ENCODE assay signal across 8 cellular contexts in genomic region chr9:34899535-34900158, GRCh38. TPM values are rescaled to one million over a fixed set of nuclear protein-coding genes. Genes with fewer than 3 reads are reported as not detected.
DNase-seq lines count a peak whose midpoint lies in the region; ATAC-seq and TF ChIP-seq lines count a peak whose summit lies in the region.

No MANE protein-coding gene starts in this region.

- no peaks in the 10 kb centered on the region for H3F3A ChIP-seq in PC-3 (ENCODE audit: low read length, unreplicated experiment)

- TF ChIP-seq POLR2A in esophagus squamous epithelium (IDR thresholded peaks at IDR 0.05) = no peak

- BruUV-seq in PC-3 (replicated peaks; lab: Mats Ljungman, UMichigan) = no TSS peak

- peak; percentile 91 for TF ChIP-seq RAD21 in Ishikawa (IDR thresholded peaks at IDR 0.05; ENCODE audit: low read depth)

- H3K4me2 ChIP-seq in PC-3 (ENCODE audit: low read length) = no peak overlapping the region

- no peaks in the 10 kb centered on the region for H3K9me2 ChIP-seq in PC-3 (replicated peaks; ENCODE audit: low read length)

- no peak for TF ChIP-seq EP300 in Ishikawa (IDR thresholded peaks at IDR 0.05; ENCODE audit: borderline replicate concordance)

- H3K27ac ChIP-seq in CD8-positive, alpha-beta T cell (ENCODE audit: low read depth, low read length) = no peak overlapping the region
- H3K27ac ChIP-seq in PC-3 (ENCODE audit: low read length) (no peak overlapping the region), esophagus squamous epithelium (no peak overlapping the region)

- intact Hi-C loops in CD8-positive, alpha-beta T cell (cut with DNase I, micrococcal nuclease) = loop anchor here (1.0 to 5.0 kb wide), 9 partner anchors 58 to 653 kb away; partner anchors contain the start of genes PIGO (in 2 of the 2), DNAJB5 (in 1 of the 2) and PHF24 (in 1 of the 2)
- intact Hi-C loops in PC-3 (cut with micrococcal nuclease) = loop anchor here (1.0 to 2.0 kb wide), 2 partner anchors 152 to 197 kb away; partner anchors contain the start of gene PIGO
- intact Hi-C loops in esophagus squamous epithelium (cut with DNase I) = loop anchor here (5.0 to 10.0 kb wide), 2 partner anchors 88 to 195 kb away; partner anchors contain the start of genes DNAJB5 and PIGO
- intact Hi-C loops in natural killer cell (cut with micrococcal nuclease) = loop anchor here (1.0 to 10.0 kb wide), 5 partner anchors 86 to 655 kb away; partner anchors contain the start of gene PIGO

- H3K9me3 ChIP-seq in CD8-positive, alpha-beta T cell (ENCODE audit: low read length) = no peaks in the 10 kb centered on the region
- no peaks in the 10 kb centered on the region for H3K9me3 ChIP-seq in PC-3 (ENCODE audit: low read length)
- no peaks in the 10 kb centered on the region for H3K9me3 ChIP-seq in esophagus squamous epithelium

- POLR2A ChIA-PET in CD8-positive, alpha-beta T cell (lab: Charles Lee) = interaction anchor here (0.9 to 1.5 kb wide), 5 partner anchors 85 to 196 kb away, joined by 3 to 10 read pairs (median 7); partner anchors contain the start of genes FANCG, PIGO and VCP
- POLR2A ChIA-PET in PC-3 (lab: Charles Lee; ENCODE audit: unreplicated experiment) = no interaction called here

- no peaks in the 10 kb centered on the region for H3K36me3 ChIP-seq in CD8-positive, alpha-beta T cell (ENCODE audit: insufficient read depth, low read length)
- H3K36me3 ChIP-seq in PC-3 (ENCODE audit: low read depth, low read length) (no peaks in the 10 kb centered on the region), esophagus squamous epithelium (no peaks in the 10 kb centered on the region)

- H3K4me3 Mint-ChIP-seq in CD8-positive, alpha-beta T cell = no peak overlapping the region
- H3K4me3 Mint-ChIP-seq in natural killer cell = no peak overlapping the region
- H3K4me3 Mint-ChIP-seq in stimulated activated memory B cell treated with anti-CD40 and anti-IgM and Interleukin-4, amounts not matched to agents 10 μg/mL and 1 μg/mL and 100 μg/mL, for 72 hours = no peak overlapping the region

- CTCF ChIA-PET in CD8-positive, alpha-beta T cell (lab: Charles Lee) = interaction anchor here (0.6 to 3.7 kb wide), 45 partner anchors 9 to 983 kb away, joined by 3 to 70 read pairs (median 4); partner anchors contain the start of genes ATOSB, FANCG and PIGO
- CTCF ChIA-PET in PC-3 (lab: Charles Lee) = interaction anchor here (0.6 to 1.9 kb wide), 9 partner anchors 30 to 360 kb away, joined by 3 to 22 read pairs (median 5); no protein-coding TSS in a partner anchor

- no peaks in the 10 kb centered on the region for H3K4me1 Mint-ChIP-seq in CD8-positive, alpha-beta T cell (ENCODE audit: low read depth)
- H3K4me1 Mint-ChIP-seq in natural killer cell = no peaks in the 10 kb centered on the region
- no peaks in the 10 kb centered on the region for H3K4me1 Mint-ChIP-seq in stimulated activated memory B cell treated with anti-CD40 and anti-IgM and Interleukin-4, amounts not matched to agents 10 μg/mL and 1 μg/mL and 100 μg/mL, for 72 hours

- H3K4me3 ChIP-seq in CD8-positive, alpha-beta T cell (ENCODE audit: low read depth, low read length) = no peak overlapping the region
- no peak overlapping the region for H3K4me3 ChIP-seq in PC-3 (ENCODE audit: low read length)
- H3K4me3 ChIP-seq in esophagus squamous epithelium = no peak overlapping the region

- TF ChIP-seq CTCF in CD8-positive, alpha-beta T cell (IDR thresholded peaks at IDR 0.05) = peak; percentile 81
- peak; percentile 51 for TF ChIP-seq CTCF in GM20000 (IDR thresholded peaks at IDR 0.05; ENCODE audit: extremely low read depth, missing control alignments)
- peak; percentile 74 for TF ChIP-seq CTCF in PC-3 (conservative IDR thresholded peaks at IDR 0.05; ENCODE audit: low read depth, low read length)
- peak; percentile 75 to 89 (median 80) for TF ChIP-seq CTCF in esophagus squamous epithelium (IDR thresholded peaks at IDR 0.05)
- TF ChIP-seq CTCF in natural killer cell (IDR thresholded peaks at IDR 0.05) = peak; percentile 81

- peak; percentile 99 for ATAC-seq in CD8-positive, alpha-beta T cell
- ATAC-seq in PC-3 = peak; percentile 100
- ATAC-seq in natural killer cell = peak; percentile 96 to 100 (median 100)
- peak; percentile 94 for ATAC-seq in stimulated activated memory B cell treated with anti-CD40 and anti-IgM and Interleukin-4, amounts not matched to agents 10 μg/mL and 1 μg/mL and 100 μg/mL, for 72 hours

- H3K79me2 ChIP-seq in PC-3 (ENCODE audit: low read length) = no peaks in the 10 kb centered on the region

- DNase-seq in CD8-positive, alpha-beta T cell = peak; percentile 64 to 85 (median 77)
- DNase-seq in GM20000 (ENCODE audit: low spot score) (peak; percentile 79), PC-3 (peak; percentile 76), activated T-cell treated with anti-CD3 and anti-CD28 coated beads for 4 hours (peak; percentile 77), esophagus squamous epithelium (lab: John Stamatoyannopoulos, UW) (no peak), natural killer cell (peak; percentile 68)

- no peak overlapping the region for H3K27ac Mint-ChIP-seq in CD8-positive, alpha-beta T cell
- no peak overlapping the region for H3K27ac Mint-ChIP-seq in natural killer cell
- H3K27ac Mint-ChIP-seq in stimulated activated memory B cell treated with anti-CD40 and anti-IgM and Interleukin-4, amounts not matched to agents 10 μg/mL and 1 μg/mL and 100 μg/mL, for 72 hours = no peak overlapping the region

- 20 to 28% methylated on average over 7 of the region's 7 CpGs for WGBS in esophagus squamous epithelium, 2 donors

- no peaks in the 10 kb centered on the region for H4K20me1 ChIP-seq in PC-3 (ENCODE audit: low read length)

- no peaks in the 10 kb centered on the region for H3K9me3 Mint-ChIP-seq in CD8-positive, alpha-beta T cell
- H3K9me3 Mint-ChIP-seq in natural killer cell = no peaks in the 10 kb centered on the region
- H3K9me3 Mint-ChIP-seq in stimulated activated memory B cell treated with anti-CD40 and anti-IgM and Interleukin-4, amounts not matched to agents 10 μg/mL and 1 μg/mL and 100 μg/mL, for 72 hours = no peaks in the 10 kb centered on the region

- H2AFZ ChIP-seq in PC-3 (ENCODE audit: low read length) = no peak overlapping the region

- H3K9ac ChIP-seq in PC-3 (ENCODE audit: low read length) = no peak overlapping the region

- no peaks in the 10 kb centered on the region for H3K27me3 ChIP-seq in CD8-positive, alpha-beta T cell (ENCODE audit: insufficient read depth, low read length)
- H3K27me3 ChIP-seq in PC-3 (ENCODE audit: low read length) (peaks cover 22% of the 10 kb centered on the region), esophagus squamous epithelium (peaks cover 0 to 44% (median 0%) of the 10 kb centered on the region in 4 donors)

- peaks cover 31% of the 10 kb centered on the region for H3K27me3 Mint-ChIP-seq in CD8-positive, alpha-beta T cell (ENCODE audit: low read depth)
- peaks cover 15 to 41% of the 10 kb centered on the region in 2 donors for H3K27me3 Mint-ChIP-seq in natural killer cell (ENCODE audit: low read depth in 2 of 2)
- peaks cover 32% of the 10 kb centered on the region for H3K27me3 Mint-ChIP-seq in stimulated activated memory B cell treated with anti-CD40 and anti-IgM and Interleukin-4, amounts not matched to agents 10 μg/mL and 1 μg/mL and 100 μg/mL, for 72 hours

- no peaks in the 10 kb centered on the region for H3K36me3 Mint-ChIP-seq in CD8-positive, alpha-beta T cell
- no peaks in the 10 kb centered on the region for H3K36me3 Mint-ChIP-seq in natural killer cell
- H3K36me3 Mint-ChIP-seq in stimulated activated memory B cell treated with anti-CD40 and anti-IgM and Interleukin-4, amounts not matched to agents 10 μg/mL and 1 μg/mL and 100 μg/mL, for 72 hours = no peaks in the 10 kb centered on the region

- H3K4me1 ChIP-seq in CD8-positive, alpha-beta T cell (ENCODE audit: insufficient read depth, low read length) = no peaks in the 10 kb centered on the region
- H3K4me1 ChIP-seq in PC-3 (ENCODE audit: insufficient read depth, low read length) (no peaks in the 10 kb centered on the region), esophagus squamous epithelium (no peaks in the 10 kb centered on the region)

TF ChIP-seq in Ishikawa, 13 proteins besides CTCF, POLR2A, EP300 and RAD21:
- TF ChIP-seq YY1 (IDR thresholded peaks at IDR 0.05; ENCODE audit: low read depth) (no peak), EGR1 (IDR thresholded peaks at IDR 0.05) (no peak), CREB1 (IDR thresholded peaks at IDR 0.05; ENCODE audit: low read depth) (no peak), TAF1 (IDR thresholded peaks at IDR 0.05; ENCODE audit: low read depth) (no peak), USF1 (IDR thresholded peaks at IDR 0.05) (no peak), CEBPB (IDR thresholded peaks at IDR 0.05) (no peak), ZBTB7A (IDR thresholded peaks at IDR 0.05; ENCODE audit: low read depth) (no peak), TCF12 (IDR thresholded peaks at IDR 0.05; ENCODE audit: low read depth) (no peak)
TF ChIP-seq in Ishikawa: peak in this region for 0.

RNA-seq across cellular contexts. Expression of gene PHF24, which starts 58.4 kb away (rescaled TPM):
- not detected for total RNA-seq in CD8-positive, alpha-beta T cell
- total RNA-seq in PC-3 (2014; rRNA removed) = not detected in 2 replicates
- total RNA-seq in esophagus squamous epithelium = under 1 TPM in 3 of 4 donors, not detected in 1; 0.09 to 0.57 (median 0.44) TPM
- total RNA-seq in natural killer cell = not detected
